19 cellular contexts compared by ENCODE assay signal in the genomic region with DNA sequence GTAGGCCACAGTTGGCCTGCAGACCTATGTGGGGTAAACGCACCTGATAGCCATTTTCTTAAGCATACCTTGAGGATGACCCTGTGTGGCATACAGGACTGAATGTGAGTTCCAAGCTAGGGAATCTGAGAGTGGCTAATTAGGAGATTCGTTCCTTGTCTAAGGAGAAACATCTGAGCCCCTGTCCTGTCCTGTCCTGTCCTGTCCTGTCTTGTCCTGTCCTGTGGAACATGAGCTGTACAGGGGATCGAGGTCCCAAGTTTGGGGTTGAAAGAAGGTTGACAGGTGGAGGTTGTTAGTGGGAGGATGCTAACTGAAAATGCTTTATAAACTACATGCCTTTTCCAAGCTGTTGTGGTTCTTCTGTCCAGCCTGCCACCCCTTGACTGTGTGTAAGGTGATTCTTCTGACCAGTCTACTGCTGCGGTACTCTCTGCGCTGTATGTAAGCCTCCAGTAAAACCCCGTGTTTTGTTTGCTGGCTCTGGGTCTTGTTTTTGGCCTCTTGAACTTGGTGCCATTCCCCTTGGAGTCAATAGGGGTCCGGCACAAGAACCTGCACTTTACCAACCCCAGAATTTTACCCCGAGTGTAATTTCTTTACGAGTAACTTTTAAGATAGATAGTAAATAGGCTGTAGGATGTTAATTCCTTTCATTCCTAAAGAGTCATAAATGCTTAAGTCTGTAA. TPM values are rescaled to one million over a fixed set of nuclear protein-coding genes. Genes with fewer than 3 reads are reported as not detected.
A peak's percentile ranks its signal among the peaks of the same experiment; 100 is the strongest.
DNase-seq lines count a peak whose midpoint lies in the region; ATAC-seq, FAIRE-seq and TF ChIP-seq lines count a peak whose summit lies in the region.
"Had no signal": no experiment of that assay in that cellular context is flagged by ENCODE, and none has a peak within 500 bp of the region (broad histone marks: within the 10 kb centered on the region; RNA-seq: fewer than 3 reads in every experiment).

No MANE protein-coding gene starts in this region.

- H4K20me1 ChIP-seq in H1 (replicated peaks in 1 of 2; ENCODE audit: control insufficient read depth in 1 of 2, insufficient read depth in 2 of 2, low read length in 2 of 2) (peaks cover 0 to 3% of the 10 kb centered on the region in 2 experiments), keratinocyte (ENCODE audit: control insufficient read depth, extremely low read depth, insufficient read depth, low read length) (no peaks in the 10 kb centered on the region), neural progenitor cell (ENCODE audit: low read depth) (peaks cover 56% of the 10 kb centered on the region)

- H3K4me2 ChIP-seq in H1 (ENCODE audit: insufficient read depth in 1 of 2, low read depth in 2 of 2, low read length in 2 of 2): no peak overlapping the region
- H3K4me2 ChIP-seq in keratinocyte (ENCODE audit: control insufficient read depth, extremely low read depth, insufficient read depth, low read depth, low read length): peak overlapping the region; percentile 7
- no peak overlapping the region for H3K4me2 ChIP-seq in neural progenitor cell

- H3K9ac ChIP-seq in H1 (replicated peaks in 1 of 4; ENCODE audit: extremely low read depth in 1 of 4, low read depth in 3 of 4, low read length in 3 of 4) (no peak overlapping the region), keratinocyte (ENCODE audit: control insufficient read depth, extremely low read depth, insufficient read depth, low read length) (no peak overlapping the region), neural progenitor cell (no peak overlapping the region)

- no peaks in the 10 kb centered on the region for H3K23me2 ChIP-seq in H1 (ENCODE audit: low read depth, low read length)

- H3K27ac ChIP-seq in H1 (ENCODE audit: low read depth, low read length) (no peak overlapping the region), keratinocyte (ENCODE audit: control insufficient read depth, insufficient read depth, low read length) (no peak overlapping the region), neural progenitor cell (no peak overlapping the region)
- H3K27ac ChIP-seq: PC-9, SJSA1 had no signal

- H3K4me3 ChIP-seq in H1 (ENCODE audit: extremely low read depth in 1 of 4, insufficient read depth in 2 of 4, low read depth in 3 of 4, low read length in 4 of 4) (no peak overlapping the region), keratinocyte (ENCODE audit: control insufficient read depth in 2 of 3, extremely low read depth in 1 of 3, insufficient read depth in 2 of 3, low read depth in 1 of 3, low read length in 3 of 3) (no peak overlapping the region), neural progenitor cell (no peak overlapping the region)
- H3K4me3 ChIP-seq: PC-9, SJSA1 had no signal

- no peak overlapping the region for H2AK5ac ChIP-seq in H1 (ENCODE audit: low read depth, low read length)

- H3K9me1 ChIP-seq in keratinocyte (ENCODE audit: control insufficient read depth, extremely low read depth, insufficient read depth, low read length): no peaks in the 10 kb centered on the region

- H3K4me3 Mint-ChIP-seq in stimulated activated naive CD8-positive, alpha-beta T cell treated with anti-CD3 and anti-CD28 coated beads, Interleukin-15, Interleukin-2, amounts not matched to agents 100 ng/mL and 50 ng/mL, for 24 hours: no peak overlapping the region
- no peak overlapping the region for H3K4me3 Mint-ChIP-seq in neural progenitor cell
- H3K4me3 Mint-ChIP-seq: CD4-positive, alpha-beta T cell had no signal

- peaks cover 0 to 97% of the 10 kb centered on the region in 2 experiments; a peak in 3 of 4 replicates for H3K79me2 ChIP-seq in H1 (ENCODE audit: control insufficient read depth in 1 of 2, insufficient read depth in 2 of 2, low read length in 2 of 2)
- peaks cover 65% of the 10 kb centered on the region for H3K79me2 ChIP-seq in keratinocyte (ENCODE audit: control insufficient read depth, insufficient read depth, low read length)
- peaks cover 100% of the 10 kb centered on the region for H3K79me2 ChIP-seq in neural progenitor cell (ENCODE audit: low read depth)

- no peak overlapping the region for H2BK5ac ChIP-seq in H1 (ENCODE audit: low read depth, low read length)

- no peak overlapping the region for H2BK120ac ChIP-seq in H1 (replicated peaks; ENCODE audit: low read depth, low read length)

- H3K36me3 Mint-ChIP-seq in stimulated activated naive CD8-positive, alpha-beta T cell treated with anti-CD3 and anti-CD28 coated beads, Interleukin-15, Interleukin-2, amounts not matched to agents 100 ng/mL and 50 ng/mL, for 24 hours (ENCODE audit: low read depth): peaks cover 4% of the 10 kb centered on the region
- H3K36me3 Mint-ChIP-seq in neural progenitor cell: no peaks in the 10 kb centered on the region

- no peak overlapping the region for H4K8ac ChIP-seq in H1 (ENCODE audit: extremely low read depth, insufficient read depth, low read length)

- no peak overlapping the region for H3K4ac ChIP-seq in H1 (replicated peaks; ENCODE audit: insufficient read length, low read depth, low read length)

- dilution Hi-C loops in keratinocyte (cut with MboI; ENCODE audit: extremely low pct_ligation_motif_present, low sequenced_read_pairs): no loop called here

- peak overlapping the region; percentile 12 for H3K27ac Mint-ChIP-seq in stimulated activated naive CD8-positive, alpha-beta T cell treated with anti-CD3 and anti-CD28 coated beads, Interleukin-15, Interleukin-2, amounts not matched to agents 100 ng/mL and 50 ng/mL, for 24 hours
- H3K27ac Mint-ChIP-seq in neural progenitor cell: no peak overlapping the region
- H3K27ac Mint-ChIP-seq: CD4-positive, alpha-beta T cell had no signal

- H3K18ac ChIP-seq in H1 (ENCODE audit: extremely low read depth, low read length): no peak overlapping the region

- no peaks in the 10 kb centered on the region for H3K27me3 Mint-ChIP-seq in stimulated activated naive CD8-positive, alpha-beta T cell treated with anti-CD3 and anti-CD28 coated beads, Interleukin-15, Interleukin-2, amounts not matched to agents 100 ng/mL and 50 ng/mL, for 24 hours
- H3K27me3 Mint-ChIP-seq in neural progenitor cell (ENCODE audit: insufficient read depth, low read depth): no peaks in the 10 kb centered on the region
- H3K27me3 Mint-ChIP-seq: CD4-positive, alpha-beta T cell had no signal

- peaks cover 3% of the 10 kb centered on the region for H3K9me3 Mint-ChIP-seq in stimulated activated naive CD8-positive, alpha-beta T cell treated with anti-CD3 and anti-CD28 coated beads, Interleukin-15, Interleukin-2, amounts not matched to agents 100 ng/mL and 50 ng/mL, for 24 hours
- H3K9me3 Mint-ChIP-seq in neural progenitor cell: no peaks in the 10 kb centered on the region
- H3K9me3 Mint-ChIP-seq: CD4-positive, alpha-beta T cell had no signal

- H3K9me3 ChIP-seq in H1 (ENCODE audit: insufficient read depth in 2 of 2, low read depth in 1 of 2, low read length in 1 of 2): no peaks in the 10 kb centered on the region
- H3K9me3 ChIP-seq in keratinocyte (ENCODE audit: control insufficient read depth, low read depth, low read length): no peaks in the 10 kb centered on the region
- no peaks in the 10 kb centered on the region for H3K9me3 ChIP-seq in neural progenitor cell (ENCODE audit: low read depth)
- H3K9me3 ChIP-seq: Caco-2, SJSA1 had no signal

- H3K36me3 ChIP-seq in H1 (ENCODE audit: control insufficient read depth in 2 of 4, insufficient read depth in 4 of 4, low read length in 3 of 4) (no peaks in the 10 kb centered on the region), keratinocyte (ENCODE audit: control insufficient read depth in 2 of 2, extremely low read depth in 1 of 2, insufficient read depth in 2 of 2, low read length in 2 of 2) (no peaks in the 10 kb centered on the region), neural progenitor cell (no peaks in the 10 kb centered on the region)
- H3K36me3 ChIP-seq: SJSA1 had no signal

- H2BK12ac ChIP-seq in H1 (ENCODE audit: low read depth, low read length): no peak overlapping the region

- TF ChIP-seq POLR2A in H1 (IDR thresholded peaks at IDR 0.05; ENCODE audit: control extremely low read depth in 1 of 2, low read depth in 2 of 2, low read length in 2 of 2): no peak

- CTCF ChIA-PET in H1 (lab: Charles Lee; ENCODE audit: partially characterized antibody): interaction anchor here (0.8 to 3.9 kb wide), 4 partner anchors 10 to 56 kb away, joined by 3 to 26 read pairs (median 4); no protein-coding TSS in a partner anchor

- 92% methylated on average over 9 of the region's 9 CpGs; no CpG with 5 or more reads in 1 of the 2 experiments for WGBS in H1 (ENCODE audit: extremely low coverage in 1 of 2, insufficient coverage in 1 of 2, insufficient read length in 1 of 2, insufficient replicate concordance in 2 of 2, low coverage in 1 of 2, low lambda C conversion rate in 2 of 2, missing lambda C conversion rate in 1 of 2), 2 experiments

- TF ChIP-seq EP300 in H1 (IDR thresholded peaks at IDR 0.05; ENCODE audit: borderline replicate concordance in 1 of 2, low read depth in 2 of 2, low read length in 2 of 2): no peak

- no peak overlapping the region for H4K5ac ChIP-seq in H1 (ENCODE audit: insufficient read length, low read depth, low read length)

- H4K91ac ChIP-seq in H1 (replicated peaks; ENCODE audit: insufficient read length, low read length): no peak overlapping the region

- H3K23ac ChIP-seq in H1 (ENCODE audit: insufficient read length): no peak overlapping the region

- no peak overlapping the region for H2BK15ac ChIP-seq in H1 (ENCODE audit: low read length)

- no peak overlapping the region for H2AFZ ChIP-seq in H1 (ENCODE audit: low read length)
- H2AFZ ChIP-seq in keratinocyte (ENCODE audit: control insufficient read depth, low read length): no peak overlapping the region
- no peak overlapping the region for H2AFZ ChIP-seq in neural progenitor cell (replicated peaks)
- H2AFZ ChIP-seq: PC-9 had no signal

- H3K27me3 ChIP-seq in H1 (replicated peaks in 1 of 4; ENCODE audit: control insufficient read depth in 3 of 4, extremely low read depth in 1 of 4, insufficient read depth in 3 of 4, low read length in 3 of 4): no peaks in the 10 kb centered on the region
- no peaks in the 10 kb centered on the region for H3K27me3 ChIP-seq in keratinocyte (ENCODE audit: control insufficient read depth, extremely low read depth, insufficient read depth, low read length)
- no peaks in the 10 kb centered on the region for H3K27me3 ChIP-seq in neural progenitor cell
- H3K27me3 ChIP-seq: SJSA1 had no signal

- DNase-seq in stimulated activated naive CD8-positive, alpha-beta T cell treated with anti-CD3 and anti-CD28 coated beads, Interleukin-15, Interleukin-2, amounts not matched to agents 100 U/mL and 50 U/mL, for 24 hours: no peak
- DNase-seq in H1 (ENCODE audit: low read depth in 1 of 2, low spot score in 2 of 2) (no peak), keratinocyte (ENCODE audit: low read depth, low spot score) (peak; percentile 38), NCI-H187 treated with DMSO at 0.1 percent for 48 hours (lab: John Stamatoyannopoulos, UW) (no peak), neural progenitor cell (ENCODE audit: low spot score) (no peak), NCI-H345 treated with DMSO at 0.1 percent for 48 hours (lab: John Stamatoyannopoulos, UW; ENCODE audit: unreplicated experiment) (no peak)
- DNase-seq: 8988T; Caco-2; CD4-positive, alpha-beta T cell; GDM1; HCEC 1CT; NCI-H1694 treated with DMSO at 0.1 percent for 48 hours; NCI-H2107; NCI-H2227 treated with DMSO at 0.1 percent for 48 hours; NCI-H524; PC-9 had no signal

- no peak for TF ChIP-seq RAD21 in H1 (IDR thresholded peaks at IDR 0.05 in 1 of 2, conservative IDR thresholded peaks at IDR 0.05 in 1 of 2; ENCODE audit: low read depth in 2 of 2, low read length in 2 of 2)

- H3K79me1 ChIP-seq in H1 (ENCODE audit: low read depth, low read length): peaks cover 2% of the 10 kb centered on the region; the same call in 1 of the 2 replicates

- ATAC-seq in stimulated activated naive CD8-positive, alpha-beta T cell treated with anti-CD3 and anti-CD28 coated beads, Interleukin-15, Interleukin-2, amounts not matched to agents 100 U/mL and 50 U/mL, for 24 hours: no peak
- ATAC-seq in GM21381 (IDR thresholded peaks at IDR 0.05; ENCODE audit: unreplicated experiment): no peak

- H3K4me1 ChIP-seq in H1 (replicated peaks in 1 of 4; ENCODE audit: control insufficient read depth in 3 of 4, insufficient read depth in 4 of 4, low read length in 3 of 4) (peaks cover 0 to 10% (median 3%) of the 10 kb centered on the region in 4 experiments; a peak in 3 of 7 replicates), keratinocyte (ENCODE audit: control insufficient read depth, extremely low read depth, insufficient read depth, low read length) (peaks cover 26% of the 10 kb centered on the region), neural progenitor cell (peaks cover 44% of the 10 kb centered on the region)
- H3K4me1 ChIP-seq: Caco-2 had no signal

- POLR2A ChIA-PET in H1 (lab: Charles Lee; ENCODE audit: partially characterized antibody): no interaction called here

- TF ChIP-seq CTCF in H1 (IDR thresholded peaks at IDR 0.05; ENCODE audit: control extremely low read depth in 1 of 3, insufficient read depth in 1 of 3, low read depth in 1 of 3, low read length in 3 of 3) (peak in 2 of 3 experiments; percentile 1 to 16; a peak in 1 of 4 replicates), keratinocyte (optimal IDR thresholded peaks at IDR 0.05 in 1 of 3, IDR thresholded peaks at IDR 0.05 in 1 of 3, conservative IDR thresholded peaks at IDR 0.05 in 1 of 3; ENCODE audit: extremely low read depth in 1 of 3, insufficient read depth in 2 of 3, low read length in 3 of 3) (no peak), neural progenitor cell (IDR thresholded peaks at IDR 0.05) (no peak)

- H2BK20ac ChIP-seq in H1 (ENCODE audit: low read length): no peak overlapping the region

- H3K4me1 Mint-ChIP-seq in stimulated activated naive CD8-positive, alpha-beta T cell treated with anti-CD3 and anti-CD28 coated beads, Interleukin-15, Interleukin-2, amounts not matched to agents 100 ng/mL and 50 ng/mL, for 24 hours (ENCODE audit: low read depth): peaks cover 69% of the 10 kb centered on the region
- peaks cover 7% of the 10 kb centered on the region for H3K4me1 Mint-ChIP-seq in neural progenitor cell

- FAIRE-seq in H1 (lab: Jason Lieb, UNC) (no peak), keratinocyte (lab: Jason Lieb, UNC) (peak; percentile 73)

- H3F3A ChIP-seq in neural progenitor cell (ENCODE audit: low read depth): no peaks in the 10 kb centered on the region

- H3K56ac ChIP-seq in H1 (replicated peaks; ENCODE audit: insufficient read length, low read depth, low read length): no peak overlapping the region

- no peak overlapping the region for H3K14ac ChIP-seq in H1 (ENCODE audit: insufficient read length)

RNA-seq across cellular contexts. Expression of a gene that starts 26.4 kb away (rescaled TPM):
- total RNA-seq in H1 (2021; fragmentation: NEBNext Ultra II Directional; extraction: Animal tissue kit (Norgen Biotek cat#: 25700)): 16.2 and 17.7 TPM in 2 replicates
- polyA plus RNA-seq in H1 (2011; rRNA removed): 2.9 TPM in 2 replicates
- polyA plus RNA-seq in H1 (2011; cell fraction: cytosol; rRNA removed): 5.5 TPM
- polyA plus RNA-seq in H1 (2011; cell fraction: nucleus; rRNA removed): 5.0 TPM
- polyA plus RNA-seq in H1 (2012, experiment 1 of 2): 3.9 to 7.0 TPM (median 4.0 TPM) in 4 replicates
- 3.4 TPM for polyA plus RNA-seq in H1 (2012, experiment 2 of 2)
- 6.9 TPM for polyA plus RNA-seq in H1 (2013, experiment 1 of 2)
- 6.9 TPM for polyA plus RNA-seq in H1 (2013, experiment 2 of 2)
- 4.8 and 8.9 TPM in 2 replicates for polyA minus RNA-seq in H1 (2011; rRNA and poly(A)+ RNA removed)
- polyA minus RNA-seq in H1 (2011; cell fraction: cytosol; rRNA and poly(A)+ RNA removed): 12.4 TPM
- polyA minus RNA-seq in H1 (2011; cell fraction: nucleus; rRNA and poly(A)+ RNA removed): 36.5 TPM
- 4.0 to 7.0 TPM (median 6.0 TPM) in 3 replicates for polyA plus RNA-seq in keratinocyte
- polyA plus RNA-seq in keratinocyte (2011; ENCODE audit: low read depth): 1.9 TPM
- polyA plus RNA-seq in keratinocyte (2011; cell fraction: cytosol; rRNA removed): 3.2 and 6.6 TPM in 2 replicates
- 3.8 and 4.2 TPM in 2 replicates for polyA plus RNA-seq in keratinocyte (2011; cell fraction: nucleus; rRNA removed)
- polyA plus RNA-seq in keratinocyte (2012; ENCODE audit: low replicate concordance): 4.7 TPM in 2 replicates
- polyA minus RNA-seq in keratinocyte: 0.43 to 6.5 TPM (median 3.9 TPM) in 3 replicates
- 12.1 TPM for polyA minus RNA-seq in keratinocyte (2011; cell fraction: cytosol; rRNA and poly(A)+ RNA removed)
- 9.5 and 11.9 TPM in 2 replicates for polyA minus RNA-seq in keratinocyte (2011; cell fraction: nucleus; rRNA and poly(A)+ RNA removed)
- 25.5 and 37.7 TPM in 2 replicates for total RNA-seq in neural progenitor cell (ENCODE audit: low replicate concordance)

Comparison
In these comparisons a context has a peak if more than half of its experiments do, and no peak if none do; other contexts are left out.
1. CTCF ChIP-seq: peak in H1 (2 of 3); none in keratinocyte (0 of 3) and neural progenitor cell (single experiment).